In genomic region chr6:161802231-161802630, GRCh38 we compare ENCODE assay signal across 28 cellular contexts.
"Had no signal": no experiment of that assay in that cellular context is flagged by ENCODE, and none has a peak within 500 bp of the region (broad histone marks: within the 10 kb centered on the region; RNA-seq: fewer than 3 reads in every experiment).

No MANE protein-coding gene starts in this region.

- H3K27ac Mint-ChIP-seq: naive B cell; natural killer cell treated with Interleukin-12 subunit alpha and Interleukin-12 subunit beta and Interleukin-15 and Interleukin-18, amount 100 ng/mL, for 72 hours; neural progenitor cell; progenitor cell of endocrine pancreas; stimulated activated effector memory CD8-positive, alpha-beta T cell treated with anti-CD3 and anti-CD28 coated beads, Interleukin-12 subunit alpha, Interleukin-12 subunit beta, amount 100 ng/mL, for 72 hours; stimulated activated naive CD8-positive, alpha-beta T cell treated with anti-CD3 and anti-CD28 coated beads, Interleukin-15, Interleukin-2, amounts not matched to agents 100 ng/mL and 50 ng/mL, for 24 hours; type B pancreatic cell had no signal

- H3K4me3 ChIP-seq: neural progenitor cell, ovary, psoas muscle, right lobe of liver, sigmoid colon, suprapubic skin, testis, tibial artery, transverse colon, upper lobe of right lung, uterus had no signal

- H3K27me3 Mint-ChIP-seq: naive thymus-derived CD8-positive, alpha-beta T cell; natural killer cell treated with Interleukin-12 subunit alpha and Interleukin-12 subunit beta and Interleukin-15 and Interleukin-18, amount 100 ng/mL, for 72 hours; stimulated activated naive CD8-positive, alpha-beta T cell treated with anti-CD3 and anti-CD28 coated beads, Interleukin-15, Interleukin-2, amounts not matched to agents 100 ng/mL and 50 ng/mL, for 24 hours; type B pancreatic cell had no signal

- H3K36me3 ChIP-seq: neural progenitor cell, ovary, right lobe of liver, sigmoid colon, suprapubic skin, tibial artery, transverse colon, upper lobe of right lung, uterus had no signal

- DNase-seq: naive B cell; naive thymus-derived CD8-positive, alpha-beta T cell; occipital lobe; ovary; psoas muscle; right cardiac atrium; right lobe of liver; sigmoid colon; small intestine; stimulated activated CD4-positive, alpha-beta T cell treated with anti-CD3 and anti-CD28 coated beads, Interleukin-15, amount 100 ng/mL, for 24 hours; stimulated activated CD4-positive, alpha-beta T cell treated with anti-CD3 and anti-CD28 coated beads, Interleukin-2, amount 100 ng/mL, for 24 hours; stimulated activated CD4-positive, alpha-beta T cell treated with anti-CD3 and anti-CD28 coated beads, Interleukin-2, amount 100 ng/mL, for 48 hours; stimulated activated CD4-positive, alpha-beta T cell treated with anti-CD3 and anti-CD28 coated beads, Interleukin-4, amount 100 ng/mL, for 24 hours; stimulated activated naive CD4-positive, alpha-beta T cell; substantia nigra; testis; tibial artery; transverse colon; upper lobe of right lung; uterus had no signal

- FAIRE-seq: small intestine had no signal

- H3K4me1 ChIP-seq: neural progenitor cell, parathyroid adenoma, psoas muscle, right lobe of liver, suprapubic skin, testis, tibial artery, transverse colon, upper lobe of right lung, uterus had no signal

- H3K27ac ChIP-seq: neural progenitor cell, ovary, parathyroid adenoma, psoas muscle, right lobe of liver, sigmoid colon, suprapubic skin, testis, tibial artery, transverse colon, upper lobe of right lung, uterus had no signal

- ATAC-seq: naive thymus-derived CD8-positive, alpha-beta T cell; psoas muscle; right cardiac atrium; right lobe of liver; stimulated activated effector memory CD8-positive, alpha-beta T cell treated with anti-CD3 and anti-CD28 coated beads, Interleukin-12 subunit alpha, Interleukin-12 subunit beta, amount 100 ng/mL, for 72 hours; upper lobe of right lung had no signal

- H3K9me3 Mint-ChIP-seq: naive thymus-derived CD8-positive, alpha-beta T cell; natural killer cell treated with Interleukin-12 subunit alpha and Interleukin-12 subunit beta and Interleukin-15 and Interleukin-18, amount 100 ng/mL, for 72 hours; neural progenitor cell; stimulated activated effector memory CD8-positive, alpha-beta T cell treated with anti-CD3 and anti-CD28 coated beads, Interleukin-12 subunit alpha, Interleukin-12 subunit beta, amount 100 ng/mL, for 72 hours; stimulated activated naive CD8-positive, alpha-beta T cell treated with anti-CD3 and anti-CD28 coated beads, Interleukin-15, Interleukin-2, amounts not matched to agents 100 ng/mL and 50 ng/mL, for 24 hours had no signal

- H3K27me3 ChIP-seq: neural progenitor cell, ovary, right lobe of liver, sigmoid colon, suprapubic skin, testis, tibial artery, transverse colon, upper lobe of right lung, uterus had no signal

- H3K9ac ChIP-seq: neural progenitor cell, parathyroid adenoma had no signal

- H3K4me1 Mint-ChIP-seq: naive B cell; stimulated activated effector memory CD8-positive, alpha-beta T cell treated with anti-CD3 and anti-CD28 coated beads, Interleukin-12 subunit alpha, Interleukin-12 subunit beta, amount 100 ng/mL, for 72 hours had no signal

- H3K36me3 Mint-ChIP-seq: naive B cell; naive thymus-derived CD8-positive, alpha-beta T cell; natural killer cell treated with Interleukin-12 subunit alpha and Interleukin-12 subunit beta and Interleukin-15 and Interleukin-18, amount 100 ng/mL, for 72 hours; neural progenitor cell; stimulated activated effector memory CD8-positive, alpha-beta T cell treated with anti-CD3 and anti-CD28 coated beads, Interleukin-12 subunit alpha, Interleukin-12 subunit beta, amount 100 ng/mL, for 72 hours; type B pancreatic cell had no signal

- H3K9me3 ChIP-seq: ovary, psoas muscle, right lobe of liver, sigmoid colon, suprapubic skin, testis, tibial artery, transverse colon, upper lobe of right lung, uterus had no signal

- H3K4me3 Mint-ChIP-seq: naive B cell; naive thymus-derived CD8-positive, alpha-beta T cell; natural killer cell treated with Interleukin-12 subunit alpha and Interleukin-12 subunit beta and Interleukin-15 and Interleukin-18, amount 100 ng/mL, for 72 hours; neural progenitor cell; stimulated activated effector memory CD8-positive, alpha-beta T cell treated with anti-CD3 and anti-CD28 coated beads, Interleukin-12 subunit alpha, Interleukin-12 subunit beta, amount 100 ng/mL, for 72 hours; stimulated activated naive CD8-positive, alpha-beta T cell treated with anti-CD3 and anti-CD28 coated beads, Interleukin-15, Interleukin-2, amounts not matched to agents 100 ng/mL and 50 ng/mL, for 24 hours; type B pancreatic cell had no signal
